ENCODE assay signal across 1 cellular context in genomic region chr4:152629908-152630307, GRCh38.
TF ChIP-seq lines count a peak whose summit lies in the region.

No MANE protein-coding gene starts in this region.

TF ChIP-seq in WTC11, 78 proteins besides CTCF, POLR2A, EP300 and RAD21 (continued from another document):
- TF ChIP-seq ZNF425 (CRISPR knock-in tag; conservative IDR thresholded peaks at IDR 0.05) (no peak), ZBTB43 (CRISPR knock-in tag; IDR thresholded peaks at IDR 0.05) (no peak)
TF ChIP-seq in WTC11: peak in this region for 1.
